1 cellular context compared by ENCODE assay signal in genomic region chr6:33420493-33421343, GRCh38.
A peak's percentile ranks its signal among the peaks of the same experiment; 100 is the strongest.
TF ChIP-seq lines count a peak whose summit lies in the region.

No MANE protein-coding gene starts in this region.

TF ChIP-seq in K562, 482 proteins besides CTCF, POLR2A, EP300 and RAD21 (continued from another document and continues in another):
- no peak for TF ChIP-seq CUX1 (CRISPR knock-in tag; IDR thresholded peaks at IDR 0.05)
- TF ChIP-seq ATF6 (CRISPR knock-in tag; IDR thresholded peaks at IDR 0.05) = no peak
- no peak for TF ChIP-seq ZNF224 (CRISPR knock-in tag; IDR thresholded peaks at IDR 0.05)
- no peak for TF ChIP-seq XRCC4 (IDR thresholded peaks at IDR 0.05; ENCODE audit: extremely low read depth, insufficient read depth, insufficient read length)
- TF ChIP-seq, protein P1, sequence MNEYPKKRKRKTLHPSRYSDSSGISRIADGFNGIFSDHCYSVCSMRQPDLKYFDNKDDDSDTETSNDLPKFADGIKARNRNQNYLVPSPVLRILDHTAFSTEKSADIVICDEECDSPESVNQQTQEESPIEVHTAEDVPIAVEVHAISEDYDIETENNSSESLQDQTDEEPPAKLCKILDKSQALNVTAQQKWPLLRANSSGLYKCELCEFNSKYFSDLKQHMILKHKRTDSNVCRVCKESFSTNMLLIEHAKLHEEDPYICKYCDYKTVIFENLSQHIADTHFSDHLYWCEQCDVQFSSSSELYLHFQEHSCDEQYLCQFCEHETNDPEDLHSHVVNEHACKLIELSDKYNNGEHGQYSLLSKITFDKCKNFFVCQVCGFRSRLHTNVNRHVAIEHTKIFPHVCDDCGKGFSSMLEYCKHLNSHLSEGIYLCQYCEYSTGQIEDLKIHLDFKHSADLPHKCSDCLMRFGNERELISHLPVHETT (CRISPR knock-in tag; conservative IDR thresholded peaks at IDR 0.05 in 1 of 2, IDR thresholded peaks at IDR 0.05 in 1 of 2) = no peak
- no peak for TF ChIP-seq HDAC3 (IDR thresholded peaks at IDR 0.05; ENCODE audit: borderline replicate concordance, partially characterized antibody)
- no peak for TF ChIP-seq ELF2 (CRISPR knock-in tag; IDR thresholded peaks at IDR 0.05)
- TF ChIP-seq TAF9B (IDR thresholded peaks at IDR 0.05; ENCODE audit: partially characterized antibody) = no peak
- TF ChIP-seq ZNF695 (CRISPR knock-in tag; IDR thresholded peaks at IDR 0.05) = no peak
- no peak for TF ChIP-seq COPS2 (conservative IDR thresholded peaks at IDR 0.05)
- no peak for TF ChIP-seq ZNF274 (IDR thresholded peaks at IDR 0.05; ENCODE audit: borderline replicate concordance, low read depth, low read length)
- no peak for TF ChIP-seq RFX1 (IDR thresholded peaks at IDR 0.05)
- TF ChIP-seq MNT (conservative IDR thresholded peaks at IDR 0.05) = peak in 1 of 2 experiments; percentile 55; a peak in 2 of 4 replicates
- TF ChIP-seq NEUROD1 (IDR thresholded peaks at IDR 0.05; ENCODE audit: borderline replicate concordance, low read depth, low read length, partially characterized antibody) = no peak
- TF ChIP-seq, protein P2, sequence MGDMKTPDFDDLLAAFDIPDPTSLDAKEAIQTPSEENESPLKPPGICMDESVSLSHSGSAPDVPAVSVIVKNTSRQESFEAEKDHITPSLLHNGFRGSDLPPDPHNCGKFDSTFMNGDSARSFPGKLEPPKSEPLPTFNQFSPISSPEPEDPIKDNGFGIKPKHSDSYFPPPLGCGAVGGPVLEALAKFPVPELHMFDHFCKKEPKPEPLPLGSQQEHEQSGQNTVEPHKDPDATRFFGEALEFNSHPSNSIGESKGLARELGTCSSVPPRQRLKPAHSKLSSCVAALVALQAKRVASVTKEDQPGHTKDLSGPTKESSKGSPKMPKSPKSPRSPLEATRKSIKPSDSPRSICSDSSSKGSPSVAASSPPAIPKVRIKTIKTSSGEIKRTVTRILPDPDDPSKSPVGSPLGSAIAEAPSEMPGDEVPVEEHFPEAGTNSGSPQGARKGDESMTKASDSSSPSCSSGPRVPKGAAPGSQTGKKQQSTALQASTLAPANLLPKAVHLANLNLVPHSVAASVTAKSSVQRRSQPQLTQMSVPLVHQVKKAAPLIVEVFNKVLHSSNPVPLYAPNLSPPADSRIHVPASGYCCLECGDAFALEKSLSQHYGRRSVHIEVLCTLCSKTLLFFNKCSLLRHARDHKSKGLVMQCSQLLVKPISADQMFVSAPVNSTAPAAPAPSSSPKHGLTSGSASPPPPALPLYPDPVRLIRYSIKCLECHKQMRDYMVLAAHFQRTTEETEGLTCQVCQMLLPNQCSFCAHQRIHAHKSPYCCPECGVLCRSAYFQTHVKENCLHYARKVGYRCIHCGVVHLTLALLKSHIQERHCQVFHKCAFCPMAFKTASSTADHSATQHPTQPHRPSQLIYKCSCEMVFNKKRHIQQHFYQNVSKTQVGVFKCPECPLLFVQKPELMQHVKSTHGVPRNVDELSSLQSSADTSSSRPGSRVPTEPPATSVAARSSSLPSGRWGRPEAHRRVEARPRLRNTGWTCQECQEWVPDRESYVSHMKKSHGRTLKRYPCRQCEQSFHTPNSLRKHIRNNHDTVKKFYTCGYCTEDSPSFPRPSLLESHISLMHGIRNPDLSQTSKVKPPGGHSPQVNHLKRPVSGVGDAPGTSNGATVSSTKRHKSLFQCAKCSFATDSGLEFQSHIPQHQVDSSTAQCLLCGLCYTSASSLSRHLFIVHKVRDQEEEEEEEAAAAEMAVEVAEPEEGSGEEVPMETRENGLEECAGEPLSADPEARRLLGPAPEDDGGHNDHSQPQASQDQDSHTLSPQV (IDR thresholded peaks at IDR 0.05) = no peak
- TF ChIP-seq, protein P3, sequence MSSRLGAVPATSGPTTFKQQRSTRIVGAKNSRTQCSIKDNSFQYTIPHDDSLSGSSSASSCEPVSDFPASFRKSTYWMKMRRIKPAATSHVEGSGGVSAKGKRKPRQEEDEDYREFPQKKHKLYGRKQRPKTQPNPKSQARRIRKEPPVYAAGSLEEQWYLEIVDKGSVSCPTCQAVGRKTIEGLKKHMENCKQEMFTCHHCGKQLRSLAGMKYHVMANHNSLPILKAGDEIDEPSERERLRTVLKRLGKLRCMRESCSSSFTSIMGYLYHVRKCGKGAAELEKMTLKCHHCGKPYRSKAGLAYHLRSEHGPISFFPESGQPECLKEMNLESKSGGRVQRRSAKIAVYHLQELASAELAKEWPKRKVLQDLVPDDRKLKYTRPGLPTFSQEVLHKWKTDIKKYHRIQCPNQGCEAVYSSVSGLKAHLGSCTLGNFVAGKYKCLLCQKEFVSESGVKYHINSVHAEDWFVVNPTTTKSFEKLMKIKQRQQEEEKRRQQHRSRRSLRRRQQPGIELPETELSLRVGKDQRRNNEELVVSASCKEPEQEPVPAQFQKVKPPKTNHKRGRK (tag; IDR thresholded peaks at IDR 0.05) = peak; percentile 20; the same call in 1 of the 2 replicates
- no peak for TF ChIP-seq ZHX1 (conservative IDR thresholded peaks at IDR 0.05; ENCODE audit: low read length)
- TF ChIP-seq, protein P4, sequence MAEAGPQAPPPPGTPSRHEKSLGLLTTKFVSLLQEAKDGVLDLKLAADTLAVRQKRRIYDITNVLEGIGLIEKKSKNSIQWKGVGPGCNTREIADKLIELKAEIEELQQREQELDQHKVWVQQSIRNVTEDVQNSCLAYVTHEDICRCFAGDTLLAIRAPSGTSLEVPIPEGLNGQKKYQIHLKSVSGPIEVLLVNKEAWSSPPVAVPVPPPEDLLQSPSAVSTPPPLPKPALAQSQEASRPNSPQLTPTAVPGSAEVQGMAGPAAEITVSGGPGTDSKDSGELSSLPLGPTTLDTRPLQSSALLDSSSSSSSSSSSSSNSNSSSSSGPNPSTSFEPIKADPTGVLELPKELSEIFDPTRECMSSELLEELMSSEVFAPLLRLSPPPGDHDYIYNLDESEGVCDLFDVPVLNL (CRISPR knock-in tag; IDR thresholded peaks at IDR 0.05; ENCODE audit: low read depth) = no peak
- TF ChIP-seq ZBTB7A (IDR thresholded peaks at IDR 0.05; ENCODE audit: borderline replicate concordance, control insufficient read depth, low read depth, low read length) = no peak
